34 cellular contexts compared by ENCODE assay signal in genomic region chr1:166763318-166763717, GRCh38.
"Had no signal": no experiment of that assay in that cellular context is flagged by ENCODE, and none has a peak within 500 bp of the region (broad histone marks: within the 10 kb centered on the region; RNA-seq: fewer than 3 reads in every experiment).

No MANE protein-coding gene starts in this region.

- H3K36me3 ChIP-seq: MG63 had no signal

- DNase-seq: Karpas-422, Kasumi-1, MG63, MM.1S, MV-4-11, NCI-H1048, NCI-H1092, NCI-H1092 treated with DMSO at 0.1 percent for 48 hours, NCI-H1105, NCI-H1105 treated with DMSO at 0.1 percent for 48 hours, NCI-H1417, NCI-H1417 treated with DMSO at 0.1 percent for 48 hours, NCI-H1436, NCI-H1436 treated with DMSO at 0.1 percent for 48 hours, NCI-H146, NCI-H1694, NCI-H1694 treated with DMSO at 0.1 percent for 48 hours, NCI-H187, NCI-H187 treated with DMSO at 0.1 percent for 48 hours, NCI-H1930, NCI-H2029, NCI-H2029 treated with DMSO at 0.1 percent for 48 hours, NCI-H2081, NCI-H2081 treated with DMSO at 0.1 percent for 48 hours, NCI-H2107, NCI-H2171, NCI-H2171 treated with DMSO at 0.1 percent for 48 hours, NCI-H2227 treated with DMSO at 0.1 percent for 48 hours, NCI-H226, NCI-H345, NCI-H446, NCI-H446 treated with DMSO at 0.1 percent for 48 hours, NCI-H510A, NCI-H510A treated with DMSO at 0.1 percent for 48 hours had no signal

- H3K9me3 ChIP-seq: MG63 had no signal

- H3K4me3 ChIP-seq: MG63 had no signal
